ENCODE assay signal across 14 cellular contexts in genomic region chr7:99124236-99124635, GRCh38. TPM values are rescaled to one million over a fixed set of nuclear protein-coding genes. Genes with fewer than 3 reads are reported as not detected.
A peak's percentile ranks its signal among the peaks of the same experiment; 100 is the strongest.
DNase-seq lines count a peak whose midpoint lies in the region; ATAC-seq and TF ChIP-seq lines count a peak whose summit lies in the region.
"Had no signal": no experiment of that assay in that cellular context is flagged by ENCODE, and none has a peak within 500 bp of the region (broad histone marks: within the 10 kb centered on the region; RNA-seq: fewer than 3 reads in every experiment).

No MANE protein-coding gene starts in this region.

- H2AFZ ChIP-seq in ACC112 (ENCODE audit: low read length, unreplicated experiment): no peak overlapping the region
- H2AFZ ChIP-seq: parathyroid adenoma had no signal

- CTCF ChIA-PET in GM10248 (lab: Yijun Ruan, JAX): interaction anchor here (0.7 to 1.8 kb wide), 2 partner anchors 10 to 85 kb away, joined by 3 to 5 read pairs; no protein-coding TSS in a partner anchor

- H3K27ac ChIP-seq in ACC112 (ENCODE audit: low read depth, low read length): peak overlapping the region; percentile 83
- peak overlapping the region; percentile 77 to 89 for H3K27ac ChIP-seq in ascending aorta
- H3K27ac ChIP-seq in right atrium auricular region: peak overlapping the region; percentile 31 to 55
- H3K27ac ChIP-seq: parathyroid adenoma had no signal

- TF ChIP-seq CTCF in ascending aorta (IDR thresholded peaks at IDR 0.05): no peak
- no peak for TF ChIP-seq CTCF in right atrium auricular region (IDR thresholded peaks at IDR 0.05)
- no peak for TF ChIP-seq CTCF in GM10248 (IDR thresholded peaks at IDR 0.05; ENCODE audit: control extremely low read depth, extremely low read depth, low read depth, missing control alignments)

- peaks cover 11% of the 10 kb centered on the region for H3K36me3 ChIP-seq in ACC112 (ENCODE audit: insufficient read depth, low read length)
- no peaks in the 10 kb centered on the region for H3K36me3 ChIP-seq in ascending aorta
- H3K36me3 ChIP-seq in right atrium auricular region: no peaks in the 10 kb centered on the region
- no peaks in the 10 kb centered on the region for H3K36me3 ChIP-seq in skeletal muscle satellite cell (ENCODE audit: insufficient read depth, low read length)

- no peaks in the 10 kb centered on the region for H3K27me3 ChIP-seq in ACC112 (ENCODE audit: insufficient read depth, low read length)
- H3K27me3 ChIP-seq in ascending aorta: no peaks in the 10 kb centered on the region
- H3K27me3 ChIP-seq in right atrium auricular region: no peaks in the 10 kb centered on the region
- no peaks in the 10 kb centered on the region for H3K27me3 ChIP-seq in skeletal muscle satellite cell (ENCODE audit: control insufficient read depth, insufficient read depth, low read length)
- H3K27me3 ChIP-seq: Peyer's patch had no signal

- intact Hi-C loops in ascending aorta (cut with DNase I): loop anchor here (5.0 kb wide), 1 partner anchor 82 kb away; no protein-coding TSS in a partner anchor

- no peak overlapping the region for H3K4me3 ChIP-seq in ACC112 (ENCODE audit: low read depth, low read length)
- H3K4me3 ChIP-seq in ascending aorta: no peak overlapping the region
- H3K4me3 ChIP-seq in right atrium auricular region: no peak overlapping the region
- no peak overlapping the region for H3K4me3 ChIP-seq in skeletal muscle satellite cell (ENCODE audit: low read length)
- H3K4me3 ChIP-seq: Peyer's patch had no signal

- POLR2A ChIA-PET in GM10248 (lab: Yijun Ruan, JAX): no interaction called here

- H3K79me2 ChIP-seq in ACC112 (ENCODE audit: control insufficient read depth, insufficient read depth, low read length, unreplicated experiment): peaks cover 81% of the 10 kb centered on the region

- no peak for ATAC-seq in GM19023 (IDR thresholded peaks at IDR 0.05; ENCODE audit: unreplicated experiment)
- ATAC-seq: effector memory CD8-positive, alpha-beta T cell had no signal

- no peaks in the 10 kb centered on the region for H3K9me3 ChIP-seq in ascending aorta
- no peaks in the 10 kb centered on the region for H3K9me3 ChIP-seq in right atrium auricular region
- H3K9me3 ChIP-seq in skeletal muscle satellite cell (replicated peaks; ENCODE audit: low read length): no peaks in the 10 kb centered on the region
- H3K9me3 ChIP-seq: Peyer's patch had no signal

- H3K4me2 ChIP-seq in skeletal muscle satellite cell (ENCODE audit: low read length): peak overlapping the region; percentile 10

- H3K9ac ChIP-seq in skeletal muscle satellite cell (ENCODE audit: low read depth, low read length): no peak overlapping the region
- H3K9ac ChIP-seq: parathyroid adenoma had no signal

- no peak for DNase-seq in ascending aorta (ENCODE audit: low spot score in 2 of 2)
- DNase-seq in right atrium auricular region (ENCODE audit: low spot score): no peak
- DNase-seq in GM10248 (ENCODE audit: extremely low spot score): no peak
- DNase-seq in AG20443 (ENCODE audit: low spot score): no peak
- no peak for DNase-seq in NCI-H1092 (lab: John Stamatoyannopoulos, UW)
- DNase-seq: activated B cell treated with CpG ODN at 0.5 μM for 24 hours; effector memory CD8-positive, alpha-beta T cell; immature natural killer cell; NCI-H524 treated with DMSO at 0.1 percent for 48 hours; Peyer's patch had no signal

- H3K4me1 ChIP-seq in ACC112 (ENCODE audit: control insufficient read depth, insufficient read depth, low read length, unreplicated experiment) (peaks cover 56% of the 10 kb centered on the region), ascending aorta (peaks cover 37 to 68% of the 10 kb centered on the region in 2 donors), right atrium auricular region (peaks cover 0 to 71% of the 10 kb centered on the region in 2 donors), skeletal muscle satellite cell (ENCODE audit: control insufficient read depth, insufficient read depth, low read length) (peaks cover 33% of the 10 kb centered on the region)
- H3K4me1 ChIP-seq: parathyroid adenoma had no signal

RNA-seq across cellular contexts. Expression of gene SMURF1, which starts 19.7 kb away (rescaled TPM):
- total RNA-seq in ascending aorta (26.5 TPM), right atrium auricular region (10 to 100 TPM in 1 of 2 donors, 1 to 10 TPM in 1; 9.0 to 14.3 TPM)
- total RNA-seq in skeletal muscle satellite cell (2012; rRNA removed): 15.1 and 19.5 TPM in 2 replicates
